ENCODE assay signal across 19 cellular contexts in genomic region chr1:151706464-151707415, GRCh38. TPM values are rescaled to one million over a fixed set of nuclear protein-coding genes. Genes with fewer than 3 reads are reported as not detected.
DNase-seq lines count a peak whose midpoint lies in the region; ATAC-seq and TF ChIP-seq lines count a peak whose summit lies in the region.
"Had no signal": no experiment of that assay in that cellular context is flagged by ENCODE, and none has a peak within 500 bp of the region (broad histone marks: within the 10 kb centered on the region; RNA-seq: fewer than 3 reads in every experiment).

No MANE protein-coding gene starts in this region.

- H2BK5ac ChIP-seq in trophoblast cell (ENCODE audit: low read depth, low read length, poor library complexity) = no peak overlapping the region

- no peaks in the 10 kb centered on the region for H3K9me3 ChIP-seq in BLaER1 treated with 17β-estradiol and CSF1 and Interleukin-3, amounts not matched to agents 10 nM and 100 nM (replicated peaks in 1 of 11)
- H3K9me3 ChIP-seq in T-helper 17 cell (ENCODE audit: control insufficient read depth, low read length, poor library complexity, severe bottlenecking) (no peaks in the 10 kb centered on the region), gastroesophageal sphincter (no peaks in the 10 kb centered on the region), trophoblast cell (ENCODE audit: insufficient read depth, low read depth, low read length) (no peaks in the 10 kb centered on the region)
- H3K9me3 ChIP-seq: Peyer's patch, SJSA1 had no signal

- no peak overlapping the region for H2AK5ac ChIP-seq in trophoblast cell (ENCODE audit: low read length)

- no peak overlapping the region for H4K91ac ChIP-seq in trophoblast cell (ENCODE audit: low read depth, low read length)

- no peaks in the 10 kb centered on the region for H3K27me3 ChIP-seq in BLaER1 treated with 17β-estradiol and CSF1 and Interleukin-3, amounts not matched to agents 10 nM and 100 nM
- H3K27me3 ChIP-seq in gastroesophageal sphincter (no peaks in the 10 kb centered on the region), trophoblast cell (ENCODE audit: insufficient read depth, low read length) (no peaks in the 10 kb centered on the region), brain microvascular endothelial cell (replicated peaks) (no peaks in the 10 kb centered on the region)
- H3K27me3 ChIP-seq: Peyer's patch, SJSA1 had no signal

- H3K9ac ChIP-seq in BLaER1 treated with 17β-estradiol and CSF1 and Interleukin-3, amounts not matched to agents 10 nM and 100 nM = peak overlapping the region in 5 of 11 experiments; percentile 0 to 67 (median 48); a peak in 9 of 22 replicates
- H3K9ac ChIP-seq in trophoblast cell (ENCODE audit: low read length) = no peak overlapping the region

- peaks cover 5% of the 10 kb centered on the region for H3K27me3 Mint-ChIP-seq in T-helper 17 cell

- peaks cover 38 to 90% (median 89%) of the 10 kb centered on the region in 10 experiments for H3K4me1 ChIP-seq in BLaER1 treated with 17β-estradiol and CSF1 and Interleukin-3, amounts not matched to agents 10 nM and 100 nM
- no peaks in the 10 kb centered on the region for H3K4me1 ChIP-seq in gastroesophageal sphincter
- peaks cover 9 to 10% of the 10 kb centered on the region in 2 experiments for H3K4me1 ChIP-seq in trophoblast cell (ENCODE audit: control insufficient read depth in 1 of 2, insufficient read depth in 2 of 2, low read length in 2 of 2)
- H3K4me1 ChIP-seq: Peyer's patch, SJSA1 had no signal

- H3K4me3 Mint-ChIP-seq in T-helper 17 cell = no peak overlapping the region
- H3K4me3 Mint-ChIP-seq: CD14-positive monocyte, H9 had no signal

- DNase-seq in T-helper 17 cell (no peak), trophoblast cell (no peak), brain microvascular endothelial cell (no peak), NCI-H226 (no peak)
- DNase-seq: ACHN; DMS79 treated with DMSO at 0.1 percent for 48 hours; H9; NCI-H1417 treated with DMSO at 0.1 percent for 48 hours; NCI-H2029; NCI-H748 treated with DMSO at 0.1 percent for 48 hours; NK-92 treated with Interleukin-12 subunit alpha and Interleukin-12 subunit beta, amount 100 ng/mL, for 24 hours had no signal

- H3K36me3 Mint-ChIP-seq in T-helper 17 cell (ENCODE audit: low read depth) = no peaks in the 10 kb centered on the region

- H2BK12ac ChIP-seq in trophoblast cell (ENCODE audit: low read length) = no peak overlapping the region

- no peak overlapping the region for H3K18ac ChIP-seq in trophoblast cell (ENCODE audit: low read length)

- TF ChIP-seq CTCF in gastroesophageal sphincter (IDR thresholded peaks at IDR 0.05) (no peak), brain microvascular endothelial cell (IDR thresholded peaks at IDR 0.05; ENCODE audit: low read depth, low read length, missing control alignments) (no peak)

- H3K79me1 ChIP-seq in trophoblast cell (ENCODE audit: low read length) = no peaks in the 10 kb centered on the region

- no peak overlapping the region for H3K23ac ChIP-seq in trophoblast cell (ENCODE audit: low read length)

- TF ChIP-seq POLR2A in gastroesophageal sphincter (IDR thresholded peaks at IDR 0.05) = no peak

- H3K14ac ChIP-seq in trophoblast cell (ENCODE audit: low read length) = no peak overlapping the region

- peak overlapping the region in 1 of 10 experiments; percentile 2; a peak in 1 of 20 replicates for H3K4me3 ChIP-seq in BLaER1 treated with 17β-estradiol and CSF1 and Interleukin-3, amounts not matched to agents 10 nM and 100 nM
- H3K4me3 ChIP-seq in gastroesophageal sphincter = no peak overlapping the region
- peak overlapping the region; percentile 14 for H3K4me3 ChIP-seq in trophoblast cell (ENCODE audit: low read depth, low read length)
- H3K4me3 ChIP-seq in brain microvascular endothelial cell (ENCODE audit: low read depth, low read length) = no peak overlapping the region
- H3K4me3 ChIP-seq: Peyer's patch, SJSA1 had no signal

- peak overlapping the region; percentile 32 for H3K27ac Mint-ChIP-seq in T-helper 17 cell

- peaks cover 1 to 4% (median 4%) of the 10 kb centered on the region in 11 experiments; a peak in 15 of 22 replicates for H3K36me3 ChIP-seq in BLaER1 treated with 17β-estradiol and CSF1 and Interleukin-3, amounts not matched to agents 10 nM and 100 nM
- peaks cover 0 to 8% of the 10 kb centered on the region in 2 donors for H3K36me3 ChIP-seq in gastroesophageal sphincter
- no peaks in the 10 kb centered on the region for H3K36me3 ChIP-seq in trophoblast cell (ENCODE audit: control insufficient read depth in 1 of 2, insufficient read depth in 2 of 2, low read length in 2 of 2)
- no peaks in the 10 kb centered on the region for H3K36me3 ChIP-seq in brain microvascular endothelial cell (replicated peaks)
- H3K36me3 ChIP-seq: Peyer's patch, SJSA1 had no signal

- H2AFZ ChIP-seq in trophoblast cell (ENCODE audit: insufficient read depth, low read length, poor library complexity) = no peak overlapping the region

- peak overlapping the region; percentile 46 to 98 (median 92) for H3K4me2 ChIP-seq in BLaER1 treated with 17β-estradiol and CSF1 and Interleukin-3, amounts not matched to agents 10 nM and 100 nM
- H3K4me2 ChIP-seq in trophoblast cell (ENCODE audit: low read length) = no peak overlapping the region

- peak overlapping the region in 6 of 11 experiments; percentile 29 to 79 (median 66); a peak in 12 of 22 replicates for H3K27ac ChIP-seq in BLaER1 treated with 17β-estradiol and CSF1 and Interleukin-3, amounts not matched to agents 10 nM and 100 nM
- no peak overlapping the region for H3K27ac ChIP-seq in gastroesophageal sphincter
- no peak overlapping the region for H3K27ac ChIP-seq in trophoblast cell (ENCODE audit: low read depth, low read length)
- no peak overlapping the region for H3K27ac ChIP-seq in brain microvascular endothelial cell
- H3K27ac ChIP-seq: Peyer's patch, SJSA1 had no signal

- 60 to 100% methylated on average over 2 to 6 of the region's 21 CpGs for WGBS in gastroesophageal sphincter (ENCODE audit: low coverage in 1 of 2), 2 donors
- WGBS in trophoblast cell (ENCODE audit: extremely low coverage, insufficient coverage, insufficient read length) = no CpG with 5 or more reads among the region's 21 CpGs

- no peak for TF ChIP-seq EP300 in gastroesophageal sphincter (IDR thresholded peaks at IDR 0.05)

- no peak overlapping the region for H4K12ac ChIP-seq in trophoblast cell (ENCODE audit: low read depth, low read length)

- no peak overlapping the region for H3K4ac ChIP-seq in trophoblast cell (ENCODE audit: low read depth, low read length)

- H4K8ac ChIP-seq in trophoblast cell (ENCODE audit: low read depth, low read length) = no peak overlapping the region

- H3K4me1 Mint-ChIP-seq in T-helper 17 cell = peaks cover 14% of the 10 kb centered on the region

- no peak for ATAC-seq in T-helper 17 cell
- ATAC-seq in gastroesophageal sphincter = peak; percentile 19
- ATAC-seq in HG03571 (IDR thresholded peaks at IDR 0.05; ENCODE audit: unreplicated experiment) = no peak

- H3K79me2 ChIP-seq in trophoblast cell (ENCODE audit: control insufficient read depth, insufficient read depth, low read length, poor library complexity) = no peaks in the 10 kb centered on the region

- H4K20me1 ChIP-seq in BLaER1 treated with 17β-estradiol and CSF1 and Interleukin-3, amounts not matched to agents 10 nM and 100 nM = no peaks in the 10 kb centered on the region

- no peak overlapping the region for H2BK120ac ChIP-seq in trophoblast cell (ENCODE audit: insufficient read depth, low read length, poor library complexity)

- in situ Hi-C loops in brain microvascular endothelial cell (cut with HindIII; ENCODE audit: low pct_ligation_motif_present, low sequenced_read_pairs) = no loop called here

RNA-seq across cellular contexts. Expression of gene CELF3, which starts 9.9 kb away (rescaled TPM):
- under 1 TPM in 1 of 2 donors, not detected in 1; 0.34 TPM for total RNA-seq in T-helper 17 cell
- total RNA-seq in gastroesophageal sphincter = under 1 TPM in 3 of 4 donors, not detected in 1; 0.22 to 0.93 (median 0.40) TPM
- polyA plus RNA-seq in trophoblast cell (2013) = 0.04 TPM in 1 of 2 replicates, not detected in the other
- total RNA-seq: M059J, NCI-H460, SJSA1 had no signal
- polyA plus RNA-seq: CD14-positive monocyte had no signal

RNA-seq across cellular contexts. Expression of gene RIIAD1, which starts 14.6 kb away (rescaled TPM):
- total RNA-seq in T-helper 17 cell = not detected
- total RNA-seq in gastroesophageal sphincter = 1 to 10 TPM in 1 of 4 donors, not detected in 3; 1.4 TPM
- polyA plus RNA-seq in trophoblast cell (2013) = 0.10 TPM in 1 of 2 replicates, not detected in the other
- total RNA-seq: M059J, NCI-H460, Peyer's patch, SJSA1 had no signal
- polyA plus RNA-seq: CD14-positive monocyte had no signal

RNA-seq across cellular contexts. Expression of gene MRPL9, which starts 56.6 kb away (rescaled TPM):
- total RNA-seq in T-helper 17 cell (100 to 1,000 TPM in 1 of 2 donors, 10 to 100 TPM in 1; 99.8 to 124 TPM), gastroesophageal sphincter (10 to 100 TPM; 49.7 to 60.7 (median 55.5) TPM)
- 67.0 and 69.9 TPM in 2 replicates for polyA plus RNA-seq in trophoblast cell (2013)

Comparison
In these comparisons a context has a peak if more than half of its experiments do, and no peak if none do; other contexts are left out.
1. H3K27ac ChIP-seq: peak in BLaER1 treated with 17β-estradiol and CSF1 and Interleukin-3, amounts not matched to agents 10 nM and 100 nM (6 of 11); none in gastroesophageal sphincter (0 of 4), trophoblast cell (single experiment) and brain microvascular endothelial cell (single experiment).